Comparison of ENCODE assay signal across 8 cellular contexts in genomic region chr15:43185161-43186002, GRCh38. TPM values are rescaled to one million over a fixed set of nuclear protein-coding genes. Genes with fewer than 3 reads are reported as not detected.
DNase-seq lines count a peak whose midpoint lies in the region; ATAC-seq, FAIRE-seq and TF ChIP-seq lines count a peak whose summit lies in the region.

Gene CCNDBP1, plus strand, starts transcription at chr15:43185403. Its CDS starts 96 bp downstream, at chr15:43185499.

- no peak within 1 kb of the TSS for H3K27ac ChIP-seq in astrocyte (ENCODE audit: low read depth, low read length)

- no peaks in the 10 kb centered on the region for H3K79me2 ChIP-seq in astrocyte (ENCODE audit: insufficient read depth, low read length)

- peak within 1 kb of the TSS; percentile 77 for H2AFZ ChIP-seq in astrocyte (ENCODE audit: low read depth, low read length)

- no peaks in the 10 kb centered on the region for H3K9me3 Mint-ChIP-seq in astrocyte (ENCODE audit: unreplicated experiment)

- peak within 1 kb of the TSS; percentile 92 for H3K4me3 Mint-ChIP-seq in astrocyte (ENCODE audit: unreplicated experiment)

- H3K36me3 Mint-ChIP-seq in astrocyte (ENCODE audit: low read depth, unreplicated experiment), result peaks cover 4% of the 10 kb centered on the region

- no peaks in the 10 kb centered on the region for H3K9me3 ChIP-seq in astrocyte (ENCODE audit: insufficient read depth, low read depth, low read length)

- TF ChIP-seq CTCF in astrocyte (IDR thresholded peaks at IDR 0.05; ENCODE audit: insufficient read depth, low read depth, low read length), result peak; percentile 17

- H3K27me3 Mint-ChIP-seq in astrocyte (ENCODE audit: low read depth, unreplicated experiment), result no peaks in the 10 kb centered on the region

- FAIRE-seq in astrocyte (lab: Jason Lieb, UNC), result no peak

- no peaks in the 10 kb centered on the region for H3K27me3 ChIP-seq in astrocyte (ENCODE audit: insufficient read depth, low read length)

- ATAC-seq in HG02870 (IDR thresholded peaks at IDR 0.05; ENCODE audit: unreplicated experiment), result peak; percentile 91

- H4K20me1 ChIP-seq in astrocyte (ENCODE audit: insufficient read depth, low read length), result no peaks in the 10 kb centered on the region

- peak within 1 kb of the TSS; percentile 70 for H3K9ac ChIP-seq in astrocyte (ENCODE audit: low read length)

- peaks cover under 1% of the 10 kb centered on the region for H3K36me3 ChIP-seq in astrocyte (ENCODE audit: insufficient read depth, low read length)

- H3K4me1 ChIP-seq in astrocyte (ENCODE audit: insufficient read depth, low read length), result peaks cover 9% of the 10 kb centered on the region

- H3K4me2 ChIP-seq in astrocyte (ENCODE audit: low read length), result peak within 1 kb of the TSS; percentile 87

- H3K4me1 Mint-ChIP-seq in astrocyte (ENCODE audit: low read depth, unreplicated experiment), result no peaks in the 10 kb centered on the region

- peak within 1 kb of the TSS; percentile 68 for H3K4me3 ChIP-seq in astrocyte (ENCODE audit: insufficient read depth, low read depth, low read length)

- DNase-seq in NCI-H1417 (lab: John Stamatoyannopoulos, UW) (peak; percentile 67 to 74 (median 68)), NCI-H1417 treated with DMSO at 0.1 percent for 48 hours (lab: John Stamatoyannopoulos, UW) (no peak), NCI-H187 (lab: John Stamatoyannopoulos, UW) (peak; percentile 44 to 66), T-helper 9 cell (peak; percentile 70), astrocyte (ENCODE audit: low read depth) (peak; percentile 64), hepatic stellate cell (ENCODE audit: low spot score) (peak; percentile 91), renal cortical epithelial cell (ENCODE audit: low read depth) (peak; percentile 68)

- H3K27ac Mint-ChIP-seq in astrocyte (ENCODE audit: unreplicated experiment), result peak within 1 kb of the TSS; percentile 66

RNA-seq across cellular contexts. Expression of gene CCNDBP1, which starts in this region (rescaled TPM):
- 35.7 and 37.0 TPM in 2 replicates for total RNA-seq in astrocyte
- 97.7 and 153 TPM in 2 replicates for total RNA-seq in renal cortical epithelial cell
